25 cellular contexts compared by ENCODE assay signal in genomic region chr10:66215921-66216320, GRCh38.
"Had no signal": no experiment of that assay in that cellular context is flagged by ENCODE, and none has a peak within 500 bp of the region (broad histone marks: within the 10 kb centered on the region; RNA-seq: fewer than 3 reads in every experiment).

No MANE protein-coding gene starts in this region.

- H3K4me1 ChIP-seq: neural progenitor cell, parathyroid adenoma, psoas muscle, right lobe of liver, sigmoid colon, stomach, thyroid gland, tibial nerve, upper lobe of left lung, vagina had no signal

- H3K27ac ChIP-seq: neural progenitor cell, ovary, parathyroid adenoma, psoas muscle, right lobe of liver, sigmoid colon, stomach, thoracic aorta, thyroid gland, tibial nerve, upper lobe of left lung, vagina had no signal

- H3K27me3 ChIP-seq: neural progenitor cell, ovary, right lobe of liver, sigmoid colon, stomach, thyroid gland, tibial nerve, upper lobe of left lung, vagina had no signal

- DNase-seq: natural killer cell; occipital lobe; ovary; posterior cingulate gyrus; psoas muscle; right cardiac atrium; right lobe of liver; sigmoid colon; small intestine; stimulated activated CD4-positive, alpha-beta T cell treated with anti-CD3 and anti-CD28 coated beads, Interleukin-15, amount 100 ng/mL, for 24 hours; stimulated activated CD4-positive, alpha-beta T cell treated with anti-CD3 and anti-CD28 coated beads, Interleukin-2, amount 100 ng/mL, for 24 hours; stimulated activated CD4-positive, alpha-beta T cell treated with anti-CD3 and anti-CD28 coated beads, Interleukin-2, amount 100 ng/mL, for 48 hours; stimulated activated CD4-positive, alpha-beta T cell treated with anti-CD3 and anti-CD28 coated beads, Interleukin-4, amount 100 ng/mL, for 24 hours; stimulated activated naive B cell treated with anti-CD40 and anti-IgM and Interleukin-4, amounts not matched to agents 10 μg/mL and 1 μg/mL and 100 μg/mL, for 72 hours; stimulated activated naive CD4-positive, alpha-beta T cell treated with Interleukin-2 at 50 U/mL for 16 hours; stomach; thyroid gland; trophoblast cell; upper lobe of left lung had no signal

- ATAC-seq: natural killer cell; psoas muscle; right cardiac atrium; right lobe of liver; stimulated activated effector memory CD8-positive, alpha-beta T cell treated with anti-CD3 and anti-CD28 coated beads, Interleukin-12 subunit alpha, Interleukin-12 subunit beta, amount 100 ng/mL, for 72 hours; stimulated activated naive B cell treated with anti-CD40 and anti-IgM and Interleukin-4, amounts not matched to agents 10 μg/mL and 1 μg/mL and 100 μg/mL, for 72 hours had no signal

- H3K9me3 ChIP-seq: ovary, psoas muscle, right lobe of liver, sigmoid colon, stomach, thoracic aorta, thyroid gland, tibial nerve, upper lobe of left lung, vagina had no signal

- H3K36me3 ChIP-seq: neural progenitor cell, ovary, right lobe of liver, sigmoid colon, stomach, thoracic aorta, thyroid gland, tibial nerve, upper lobe of left lung, vagina had no signal

- H3K4me3 ChIP-seq: neural progenitor cell, ovary, psoas muscle, right lobe of liver, sigmoid colon, stomach, thoracic aorta, thyroid gland, tibial nerve, upper lobe of left lung, vagina had no signal
